In the genomic region with DNA sequence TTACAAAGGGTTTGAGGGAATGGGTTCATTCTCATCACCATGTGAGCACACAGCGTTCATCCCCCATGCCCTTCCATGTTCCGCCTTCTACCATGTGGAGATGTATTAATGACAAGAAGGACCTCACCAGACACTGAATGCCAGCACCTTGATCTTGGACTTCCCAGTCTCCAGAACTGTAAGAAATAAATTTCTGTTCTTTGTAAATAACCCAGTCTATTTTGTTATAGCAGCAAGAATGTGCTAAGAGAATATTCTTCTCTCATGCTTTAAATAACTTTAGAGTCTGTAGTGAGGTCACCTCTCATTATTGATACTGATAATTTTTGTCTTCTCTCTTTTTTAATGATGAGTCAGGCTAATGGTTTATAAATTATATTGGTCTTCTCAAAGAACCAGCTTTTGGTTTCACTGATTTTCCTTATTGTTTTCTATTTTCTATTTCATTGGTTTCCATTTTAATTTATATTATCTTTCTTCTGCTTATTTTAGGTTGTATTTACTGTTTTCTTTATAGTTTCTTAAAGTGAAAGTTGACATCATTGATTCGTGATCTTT, we compare ENCODE assay signal across 31 cellular contexts.
"Had no signal": no experiment of that assay in that cellular context is flagged by ENCODE, and none has a peak within 500 bp of the region (broad histone marks: within the 10 kb centered on the region; RNA-seq: fewer than 3 reads in every experiment).

No MANE protein-coding gene starts in this region.

- H3K4me1 ChIP-seq: breast epithelium, colonic mucosa had no signal

- DNase-seq: activated B cell treated with CpG ODN at 0.5 μM for 24 hours; activated CD4-positive, alpha-beta T cell treated with anti-CD3 and anti-CD28 coated beads for 48 hours; activated CD4-positive, alpha-beta T cell treated with anti-CD3 and anti-CD28 coated beads, Interleukin-2, amount 50 U/mL, for 1 hour; activated CD4-positive, alpha-beta T cell treated with anti-CD3 and anti-CD28 coated beads, Interleukin-2, amount 50 U/mL, for 48 hours; activated CD8-positive, alpha-beta memory T cell treated with anti-CD3 and anti-CD28 coated beads for 24 hours; activated CD8-positive, alpha-beta T cell treated with anti-CD3 and anti-CD28 coated beads for 36 hours; activated effector memory CD4-positive, alpha-beta T cell treated with Interleukin-2 at 50 U/mL for 16 hours; activated gamma-delta T cell treated with Interleukin-2 at 50 U/mL for 16 hours; activated naive CD4-positive, alpha-beta T cell treated with Interleukin-2 at 50 U/mL for 16 hours; activated naive CD8-positive, alpha-beta T cell treated with anti-CD3 and anti-CD28 coated beads, Interleukin-2, amount 10 ng/mL, durations not matched to agents 7 days and 5 days; activated T-cell treated with anti-CD3 and anti-CD28 coated beads, Interleukin-2, amount 50 U/mL, for 4 hours; central memory CD4-positive, alpha-beta T cell; cerebellar nuclear complex; colonic mucosa; effector CD8-positive, alpha-beta T cell; esophagus squamous epithelium; gastrocnemius medialis; glutamatergic neuron; heart left ventricle; T-helper 17 cell; T1000; WERI-Rb-1 had no signal

- H3K27me3 ChIP-seq: ascending aorta, breast epithelium, cardiac muscle cell, colonic mucosa, esophagus squamous epithelium, gastrocnemius medialis, heart left ventricle had no signal

- H3K36me3 ChIP-seq: ascending aorta, breast epithelium, cardiac muscle cell, colonic mucosa, esophagus squamous epithelium, gastrocnemius medialis, heart left ventricle had no signal

- ATAC-seq: activated CD4-positive, CD25-positive, alpha-beta regulatory T cell treated with anti-CD3 and anti-CD28 coated beads, Interleukin-2, amount 50 U/mL, for 24 hours; activated CD8-positive, alpha-beta T cell treated with anti-CD3 and anti-CD28 coated beads for 36 hours; activated naive CD4-positive, alpha-beta T cell treated with anti-CD3 and anti-CD28 coated beads, Interleukin-2, amount 50 U/mL, for 72 hours; activated T-cell treated with anti-CD3 and anti-CD28 coated beads, Interleukin-2, amount 50 U/mL, for 4 hours; activated T-helper 17 cell treated with anti-CD3 and anti-CD28 coated beads, Interleukin-2, amount 50 U/mL, for 72 hours; gastrocnemius medialis; heart left ventricle; T-helper 17 cell had no signal

- H3K9me3 ChIP-seq: ascending aorta, breast epithelium, colonic mucosa, esophagus squamous epithelium, gastrocnemius medialis had no signal

- FAIRE-seq: endometrium, endothelial cell of umbilical vein had no signal

- H3K27ac ChIP-seq: ascending aorta, breast epithelium, cardiac muscle cell, colonic mucosa, epithelial cell of prostate, esophagus squamous epithelium, gastrocnemius medialis, heart left ventricle, WERI-Rb-1 had no signal

- H3K4me3 ChIP-seq: ascending aorta, breast epithelium, cardiac muscle cell, colonic mucosa, esophagus squamous epithelium, gastrocnemius medialis, heart left ventricle had no signal
